Comparison of ENCODE assay signal across 9 cellular contexts in the genomic region with DNA sequence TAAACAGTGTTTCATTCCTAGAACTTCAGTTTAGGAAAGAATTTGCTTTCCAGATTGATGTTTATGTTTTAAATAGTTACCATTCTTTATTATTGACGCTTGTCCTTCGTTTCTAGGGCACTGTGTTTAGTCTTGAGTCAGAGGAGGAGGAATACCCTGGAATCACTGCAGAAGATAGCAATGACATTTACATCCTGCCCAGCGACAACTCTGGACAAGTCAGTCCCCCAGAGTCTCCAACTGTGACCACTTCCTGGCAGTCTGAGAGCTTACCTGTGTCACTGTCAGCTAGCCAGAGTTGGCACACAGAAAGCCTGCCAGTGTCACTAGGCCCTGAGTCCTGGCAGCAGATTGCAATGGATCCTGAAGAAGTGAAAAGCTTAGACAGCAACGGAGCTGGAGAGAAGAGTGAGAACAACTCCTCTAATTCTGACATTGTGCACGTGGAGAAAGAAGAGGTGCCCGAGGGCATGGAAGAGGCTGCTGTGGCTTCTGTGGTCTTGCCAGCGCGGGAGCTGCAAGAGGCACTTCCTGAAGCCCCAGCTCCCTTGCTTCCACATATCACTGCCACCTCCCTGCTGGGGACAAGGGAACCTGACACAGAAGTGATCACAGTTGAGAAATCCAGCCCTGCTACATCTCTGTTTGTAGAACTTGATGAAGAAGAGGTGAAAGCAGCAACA. TPM values are rescaled to one million over a fixed set of nuclear protein-coding genes. Genes with fewer than 3 reads are reported as not detected.
DNase-seq lines count a peak whose midpoint lies in the region; ATAC-seq, FAIRE-seq and TF ChIP-seq lines count a peak whose summit lies in the region.
"Had no signal": no experiment of that assay in that cellular context is flagged by ENCODE, and none has a peak within 500 bp of the region (broad histone marks: within the 10 kb centered on the region; RNA-seq: fewer than 3 reads in every experiment).

No MANE protein-coding gene starts in this region.

- DNase-seq in AML-193 (lab: John Stamatoyannopoulos, UW), result peak; percentile 93 to 96
- DNase-seq in Kasumi-1 (lab: John Stamatoyannopoulos, UW), result peak; percentile 61 to 65
- peak; percentile 46 for DNase-seq in astrocyte (ENCODE audit: low read depth)
- DNase-seq in memory B cell (ENCODE audit: low spot score in 2 of 2), result no peak
- no peak for DNase-seq in NCI-H1105 treated with DMSO at 0.1 percent for 48 hours (lab: John Stamatoyannopoulos, UW)
- no peak for DNase-seq in DMS114 treated with DMSO at 0.1 percent for 48 hours (lab: John Stamatoyannopoulos, UW; ENCODE audit: unreplicated experiment)
- no peak for DNase-seq in H54 (ENCODE audit: insufficient read length, low spot score)
- DNase-seq: retina had no signal

- no peak overlapping the region for H3K4me3 ChIP-seq in astrocyte (ENCODE audit: insufficient read depth, low read depth, low read length)

- H3K27me3 ChIP-seq in astrocyte (ENCODE audit: insufficient read depth, low read length), result no peaks in the 10 kb centered on the region

- ATAC-seq in memory B cell (ENCODE audit: low read depth) (no peak), GM18498 (IDR thresholded peaks at IDR 0.05; ENCODE audit: unreplicated experiment) (no peak)

- H3K79me2 ChIP-seq in astrocyte (ENCODE audit: insufficient read depth, low read length), result peaks cover 23% of the 10 kb centered on the region

- peaks cover 19% of the 10 kb centered on the region for H3K4me1 ChIP-seq in astrocyte (ENCODE audit: insufficient read depth, low read length)

- H3K36me3 Mint-ChIP-seq in astrocyte (ENCODE audit: low read depth, unreplicated experiment), result peaks cover 25% of the 10 kb centered on the region
- peaks cover 20% of the 10 kb centered on the region for H3K36me3 Mint-ChIP-seq in memory B cell

- peak overlapping the region; percentile 43 for H3K27ac ChIP-seq in astrocyte (ENCODE audit: low read depth, low read length)

- H3K27ac Mint-ChIP-seq in astrocyte (ENCODE audit: unreplicated experiment), result peak overlapping the region; percentile 88
- H3K27ac Mint-ChIP-seq in memory B cell, result peak overlapping the region; percentile 60

- no peak for FAIRE-seq in astrocyte (lab: Jason Lieb, UNC)
- FAIRE-seq in H54 (lab: Jason Lieb, UNC), result no peak

- no peak for TF ChIP-seq CTCF in astrocyte (IDR thresholded peaks at IDR 0.05; ENCODE audit: insufficient read depth, low read depth, low read length)

- no peak overlapping the region for H2AFZ ChIP-seq in astrocyte (ENCODE audit: low read depth, low read length)

- H3K9me3 ChIP-seq in astrocyte (ENCODE audit: insufficient read depth, low read depth, low read length), result no peaks in the 10 kb centered on the region

- peaks cover 38% of the 10 kb centered on the region for H4K20me1 ChIP-seq in astrocyte (ENCODE audit: insufficient read depth, low read length)

- H3K4me3 Mint-ChIP-seq in astrocyte (ENCODE audit: unreplicated experiment) (no peak overlapping the region), memory B cell (no peak overlapping the region)

- TF ChIP-seq POLR2A in H54 (IDR thresholded peaks at IDR 0.05; ENCODE audit: low read depth, low read length), result no peak

- H3K27me3 Mint-ChIP-seq in astrocyte (ENCODE audit: low read depth, unreplicated experiment), result no peaks in the 10 kb centered on the region
- H3K27me3 Mint-ChIP-seq in memory B cell, result no peaks in the 10 kb centered on the region

- H3K4me1 Mint-ChIP-seq in astrocyte (ENCODE audit: low read depth, unreplicated experiment) (peaks cover 21% of the 10 kb centered on the region), memory B cell (peaks cover 5% of the 10 kb centered on the region)

- peak overlapping the region; percentile 32 for H3K9ac ChIP-seq in astrocyte (ENCODE audit: low read length)

- H3K9me3 Mint-ChIP-seq in astrocyte (ENCODE audit: unreplicated experiment) (no peaks in the 10 kb centered on the region), memory B cell (no peaks in the 10 kb centered on the region)

- peaks cover 27% of the 10 kb centered on the region for H3K36me3 ChIP-seq in astrocyte (ENCODE audit: insufficient read depth, low read length)

- H3K4me2 ChIP-seq in astrocyte (ENCODE audit: low read length), result peak overlapping the region; percentile 36

RNA-seq across cellular contexts. Expression of gene BID, which starts 47.6 kb away (rescaled TPM):
- 30.5 and 35.1 TPM in 2 replicates for total RNA-seq in astrocyte

Comparison
In these comparisons a context has a peak if more than half of its experiments do, and no peak if none do; other contexts are left out.
1. DNase-seq: peak in AML-193 (2 of 2), Kasumi-1 (2 of 2) and astrocyte (single experiment); none in memory B cell (0 of 2), NCI-H1105 treated with DMSO at 0.1 percent for 48 hours (single experiment), DMS114 treated with DMSO at 0.1 percent for 48 hours (single experiment) and H54 (single experiment).